Comparison of ENCODE assay signal across 1 cellular context in the genomic region with DNA sequence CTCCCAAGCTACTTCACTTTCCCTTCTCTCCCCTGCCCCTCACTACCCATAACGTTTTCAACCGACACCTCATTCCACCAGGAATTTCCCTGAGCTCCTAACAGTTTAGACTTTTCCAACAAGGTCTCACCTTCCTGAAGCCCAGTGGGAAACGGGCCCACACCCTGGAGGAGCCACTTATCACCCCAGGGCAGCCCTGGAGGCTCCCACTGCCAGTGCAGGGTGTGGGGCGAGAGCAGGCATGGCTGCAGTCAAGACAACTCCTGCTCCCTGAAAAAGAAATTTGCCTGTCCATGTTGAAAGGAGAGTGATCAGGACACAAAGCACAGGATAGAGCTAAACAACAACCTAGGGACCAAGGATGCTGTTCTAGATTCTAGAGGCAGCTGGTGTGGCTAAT.
TF ChIP-seq lines count a peak whose summit lies in the region.

No MANE protein-coding gene starts in this region.

TF ChIP-seq in WTC11, 78 proteins besides CTCF, POLR2A, EP300 and RAD21 (continued from another document):
- TF ChIP-seq ZNF219 (CRISPR knock-in tag; IDR thresholded peaks at IDR 0.05; ENCODE audit: borderline replicate concordance): no peak
- no peak for TF ChIP-seq NFYB (CRISPR knock-in tag; conservative IDR thresholded peaks at IDR 0.05; ENCODE audit: low read depth)
- TF ChIP-seq, protein P1, sequence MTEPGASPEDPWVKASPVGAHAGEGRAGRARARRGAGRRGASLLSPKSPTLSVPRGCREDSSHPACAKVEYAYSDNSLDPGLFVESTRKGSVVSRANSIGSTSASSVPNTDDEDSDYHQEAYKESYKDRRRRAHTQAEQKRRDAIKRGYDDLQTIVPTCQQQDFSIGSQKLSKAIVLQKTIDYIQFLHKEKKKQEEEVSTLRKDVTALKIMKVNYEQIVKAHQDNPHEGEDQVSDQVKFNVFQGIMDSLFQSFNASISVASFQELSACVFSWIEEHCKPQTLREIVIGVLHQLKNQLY (CRISPR knock-in tag; IDR thresholded peaks at IDR 0.05): no peak
- no peak for TF ChIP-seq IRF2 (CRISPR knock-in tag; IDR thresholded peaks at IDR 0.05; ENCODE audit: borderline replicate concordance, low read depth)
- TF ChIP-seq ZNF121 (CRISPR knock-in tag; IDR thresholded peaks at IDR 0.05): no peak
- TF ChIP-seq RORB (CRISPR knock-in tag; IDR thresholded peaks at IDR 0.05): no peak
- TF ChIP-seq, protein P2, sequence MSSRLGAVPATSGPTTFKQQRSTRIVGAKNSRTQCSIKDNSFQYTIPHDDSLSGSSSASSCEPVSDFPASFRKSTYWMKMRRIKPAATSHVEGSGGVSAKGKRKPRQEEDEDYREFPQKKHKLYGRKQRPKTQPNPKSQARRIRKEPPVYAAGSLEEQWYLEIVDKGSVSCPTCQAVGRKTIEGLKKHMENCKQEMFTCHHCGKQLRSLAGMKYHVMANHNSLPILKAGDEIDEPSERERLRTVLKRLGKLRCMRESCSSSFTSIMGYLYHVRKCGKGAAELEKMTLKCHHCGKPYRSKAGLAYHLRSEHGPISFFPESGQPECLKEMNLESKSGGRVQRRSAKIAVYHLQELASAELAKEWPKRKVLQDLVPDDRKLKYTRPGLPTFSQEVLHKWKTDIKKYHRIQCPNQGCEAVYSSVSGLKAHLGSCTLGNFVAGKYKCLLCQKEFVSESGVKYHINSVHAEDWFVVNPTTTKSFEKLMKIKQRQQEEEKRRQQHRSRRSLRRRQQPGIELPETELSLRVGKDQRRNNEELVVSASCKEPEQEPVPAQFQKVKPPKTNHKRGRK (CRISPR knock-in tag; IDR thresholded peaks at IDR 0.05; ENCODE audit: borderline replicate concordance): no peak
- no peak for TF ChIP-seq SP1 (CRISPR knock-in tag; conservative IDR thresholded peaks at IDR 0.05)
